Comparison of ENCODE assay signal across 26 cellular contexts in genomic region chr6:157967486-157967885, GRCh38.
"Had no signal": no experiment of that assay in that cellular context is flagged by ENCODE, and none has a peak within 500 bp of the region (broad histone marks: within the 10 kb centered on the region; RNA-seq: fewer than 3 reads in every experiment).

No MANE protein-coding gene starts in this region.

- H3K27me3 ChIP-seq: brain microvascular endothelial cell, esophagus muscularis mucosa, heart left ventricle, ovary, suprapubic skin, tibial artery had no signal

- H3K27me3 Mint-ChIP-seq: progenitor cell of endocrine pancreas had no signal

- H3K9me3 ChIP-seq: esophagus muscularis mucosa, left lung, lower lobe of right lung, ovary, suprapubic skin, tibial artery had no signal

- DNase-seq: activated CD4-positive, alpha-beta T cell treated with anti-CD3 and anti-CD28 coated beads for 4 hours; activated CD4-positive, alpha-beta T cell treated with anti-CD3 and anti-CD28 coated beads, Interleukin-2, amount 50 U/mL, for 4 hours; activated CD8-positive, alpha-beta memory T cell treated with anti-CD3 and anti-CD28 coated beads for 24 hours; activated gamma-delta T cell; activated naive CD4-positive, alpha-beta T cell treated with anti-CD3 and anti-CD28 coated beads, Interleukin-2, amount 10 ng/mL, durations not matched to agents 7 days and 5 days; activated naive CD8-positive, alpha-beta T cell treated with anti-CD3 and anti-CD28 coated beads, Interleukin-2, amount 10 ng/mL, durations not matched to agents 7 days and 5 days; amniotic stem cell; brain microvascular endothelial cell; caudate nucleus; foreskin keratinocyte; heart left ventricle; left lung; lower lobe of right lung; mesendoderm; naive thymus-derived CD4-positive, alpha-beta T cell; ovary; stimulated activated CD4-positive, alpha-beta T cell treated with anti-CD3 and anti-CD28 coated beads, Interleukin-1b, Interleukin-23, amount 100 ng/mL, for 48 hours; stimulated activated CD4-positive, alpha-beta T cell treated with anti-CD3 and anti-CD28 coated beads, Interleukin-4, amount 100 ng/mL, for 4 hours; stimulated activated naive B cell treated with anti-CD40 and anti-IgM and Interleukin-4, amounts not matched to agents 10 μg/mL and 1 μg/mL and 100 μg/mL, for 72 hours; tibial artery had no signal

- H3K27ac Mint-ChIP-seq: activated naive CD4-positive, alpha-beta T cell treated with anti-CD3 and anti-CD28 coated beads, Interleukin-2, amount 10 ng/mL, durations not matched to agents 7 days and 5 days; activated naive CD8-positive, alpha-beta T cell treated with anti-CD3 and anti-CD28 coated beads, Interleukin-2, amount 10 ng/mL, durations not matched to agents 7 days and 5 days; naive thymus-derived CD4-positive, alpha-beta T cell; stimulated activated naive B cell treated with anti-CD40 and anti-IgM and Interleukin-4, amounts not matched to agents 10 μg/mL and 1 μg/mL and 100 μg/mL, for 72 hours had no signal

- ATAC-seq: foreskin keratinocyte; heart left ventricle; left lung; lower lobe of right lung; naive thymus-derived CD4-positive, alpha-beta T cell; sciatic nerve had no signal

- H3K36me3 ChIP-seq: brain microvascular endothelial cell, esophagus muscularis mucosa, heart left ventricle, left lung, lower lobe of right lung, ovary, suprapubic skin, tibial artery had no signal

- FAIRE-seq: astrocyte, small intestine had no signal

- H3K27ac ChIP-seq: brain microvascular endothelial cell, esophagus muscularis mucosa, foreskin keratinocyte, heart left ventricle, left lung, lower lobe of right lung, ovary, suprapubic skin, tibial artery had no signal

- H3K4me1 ChIP-seq: esophagus muscularis mucosa, foreskin keratinocyte, lower lobe of right lung, suprapubic skin had no signal

- H3K4me3 ChIP-seq: esophagus muscularis mucosa, heart left ventricle, left lung, lower lobe of right lung, ovary, suprapubic skin, tibial artery had no signal

- H3K4me3 Mint-ChIP-seq: activated naive CD4-positive, alpha-beta T cell treated with anti-CD3 and anti-CD28 coated beads, Interleukin-2, amount 10 ng/mL, durations not matched to agents 7 days and 5 days; activated naive CD8-positive, alpha-beta T cell treated with anti-CD3 and anti-CD28 coated beads, Interleukin-2, amount 10 ng/mL, durations not matched to agents 7 days and 5 days; naive thymus-derived CD4-positive, alpha-beta T cell; stimulated activated naive B cell treated with anti-CD40 and anti-IgM and Interleukin-4, amounts not matched to agents 10 μg/mL and 1 μg/mL and 100 μg/mL, for 72 hours had no signal
